36 cellular contexts compared by ENCODE assay signal in genomic region chr17:36221187-36221586, GRCh38. TPM values are rescaled to one million over a fixed set of nuclear protein-coding genes. Genes with fewer than 3 reads are reported as not detected.
"Had no signal": no experiment of that assay in that cellular context is flagged by ENCODE, and none has a peak within 500 bp of the region (broad histone marks: within the 10 kb centered on the region; RNA-seq: fewer than 3 reads in every experiment).

No MANE protein-coding gene starts in this region.

- ATAC-seq: activated CD8-positive, alpha-beta T cell treated with anti-CD3 and anti-CD28 coated beads for 36 hours; activated T-cell treated with anti-CD3 and anti-CD28 coated beads, Interleukin-2, amount 50 U/mL, for 72 hours; activated T-helper 17 cell treated with anti-CD3 and anti-CD28 coated beads, Interleukin-2, amount 50 U/mL, for 72 hours; K562; PC-3; T-cell had no signal

- H3K27ac Mint-ChIP-seq: activated B cell treated with CpG ODN at 0.5 μM for 24 hours; activated CD8-positive, alpha-beta T cell treated with anti-CD3 and anti-CD28 coated beads for 36 hours; activated naive CD4-positive, alpha-beta T cell treated with anti-CD3 and anti-CD28 coated beads, Interleukin-2, amount 50 U/mL, for 24 hours; activated naive CD8-positive, alpha-beta T cell treated with anti-CD3 and anti-CD28 coated beads, Interleukin-2, amount 10 ng/mL, durations not matched to agents 7 days and 5 days; activated T-cell treated with anti-CD3 and anti-CD28 coated beads, Interleukin-2, amount 50 U/mL, for 72 hours; activated T-helper 17 cell treated with anti-CD3 and anti-CD28 coated beads, Interleukin-2, amount 50 U/mL, for 72 hours; T-cell had no signal

- H3K9me2 ChIP-seq: SK-N-SH had no signal

- H3K4me2 ChIP-seq: SK-N-SH had no signal

- H3K4me1 ChIP-seq: ascending aorta, Peyer's patch, SJSA1 had no signal

- H3K27ac ChIP-seq: ascending aorta, cardiac muscle cell, Peyer's patch, SJSA1, VCaP had no signal

- H3K36me3 Mint-ChIP-seq: activated naive CD8-positive, alpha-beta T cell treated with anti-CD3 and anti-CD28 coated beads, Interleukin-2, amount 10 ng/mL, durations not matched to agents 7 days and 5 days; T-cell had no signal

- H3K9ac ChIP-seq: SK-N-SH had no signal

- H3K9me3 ChIP-seq: ascending aorta, Peyer's patch, SJSA1, SK-N-SH had no signal

- H3K27me3 ChIP-seq: ascending aorta, cardiac muscle cell, Peyer's patch had no signal

- H3K4me1 Mint-ChIP-seq: activated B cell treated with CpG ODN at 0.5 μM for 24 hours; activated naive CD4-positive, alpha-beta T cell treated with anti-CD3 and anti-CD28 coated beads, Interleukin-2, amount 50 U/mL, for 24 hours; activated naive CD8-positive, alpha-beta T cell treated with anti-CD3 and anti-CD28 coated beads, Interleukin-2, amount 10 ng/mL, durations not matched to agents 7 days and 5 days; activated T-helper 17 cell treated with anti-CD3 and anti-CD28 coated beads, Interleukin-2, amount 50 U/mL, for 72 hours; T-cell had no signal

- H3K4me3 Mint-ChIP-seq: activated B cell treated with CpG ODN at 0.5 μM for 24 hours; activated CD8-positive, alpha-beta T cell treated with anti-CD3 and anti-CD28 coated beads for 36 hours; activated naive CD4-positive, alpha-beta T cell treated with anti-CD3 and anti-CD28 coated beads, Interleukin-2, amount 50 U/mL, for 24 hours; activated naive CD8-positive, alpha-beta T cell treated with anti-CD3 and anti-CD28 coated beads, Interleukin-2, amount 10 ng/mL, durations not matched to agents 7 days and 5 days; activated T-cell treated with anti-CD3 and anti-CD28 coated beads, Interleukin-2, amount 50 U/mL, for 72 hours; activated T-helper 17 cell treated with anti-CD3 and anti-CD28 coated beads, Interleukin-2, amount 50 U/mL, for 72 hours; central memory CD8-positive, alpha-beta T cell; T-cell had no signal

- H3K27me3 Mint-ChIP-seq: activated B cell treated with CpG ODN at 0.5 μM for 24 hours; central memory CD8-positive, alpha-beta T cell had no signal

- H3K4me3 ChIP-seq: ascending aorta, cardiac muscle cell, K562, Peyer's patch, SJSA1 had no signal

- DNase-seq: activated B cell treated with CpG ODN at 0.5 μM for 24 hours; activated CD4-positive, alpha-beta T cell treated with anti-CD3 and anti-CD28 coated beads for 4 hours; activated CD4-positive, CD25-positive, alpha-beta regulatory T cell treated with anti-CD3 and anti-CD28 coated beads, Interleukin-2, amount 50 U/mL, for 72 hours; activated CD8-positive, alpha-beta T cell treated with anti-CD3 and anti-CD28 coated beads for 36 hours; activated gamma-delta T cell; activated naive CD4-positive, alpha-beta T cell treated with Interleukin-2 at 50 U/mL for 16 hours; activated naive CD8-positive, alpha-beta T cell treated with anti-CD3 and anti-CD28 coated beads, Interleukin-2, amount 10 ng/mL, durations not matched to agents 7 days and 5 days; activated T-cell treated with anti-CD3 and anti-CD28 coated beads, Interleukin-2, amount 50 U/mL, for 1 hour; activated T-cell treated with anti-CD3 and anti-CD28 coated beads, Interleukin-2, amount 50 U/mL, for 72 hours; amygdala; NCI-H1092; NCI-H1436 treated with DMSO at 0.1 percent for 48 hours; NCI-H1694 treated with DMSO at 0.1 percent for 48 hours; NCI-H2029; NCI-H2171; NCI-H510A; NCI-H526; NCI-H748 treated with DMSO at 0.1 percent for 48 hours; NK-92 treated with Interleukin-12 subunit alpha and Interleukin-12 subunit beta, amount 100 ng/mL, for 24 hours; PC-3; Peyer's patch; RPMI8226; SHP77 treated with DMSO at 0.1 percent for 48 hours; SK-N-SH; T-cell; T-helper 2 cell; T-helper 9 cell had no signal

- H3K36me3 ChIP-seq: ascending aorta, cardiac muscle cell, Peyer's patch, SJSA1 had no signal

- H3K9me3 Mint-ChIP-seq: activated B cell treated with CpG ODN at 0.5 μM for 24 hours had no signal

RNA-seq across cellular contexts. Expression of gene CCL4L2, which starts 10.3 kb away (rescaled TPM):
- total RNA-seq: ascending aorta, cardiac muscle cell, MCF 10A, PC-3, SJSA1 had no signal
- polyA plus RNA-seq: SK-N-SH had no signal

RNA-seq across cellular contexts. Expression of gene CCL3L1, which starts 24.6 kb away (rescaled TPM):
- total RNA-seq: ascending aorta, cardiac muscle cell, MCF 10A, PC-3, SJSA1 had no signal
- polyA plus RNA-seq: SK-N-SH had no signal

RNA-seq across cellular contexts. Expression of gene TBC1D3I, which starts 43.2 kb away (rescaled TPM):
- total RNA-seq: ascending aorta, cardiac muscle cell, K562, SJSA1 had no signal
- polyA plus RNA-seq: cardiac muscle cell, K562, SK-N-SH had no signal

RNA-seq across cellular contexts. Expression of gene TBC1D3B, which starts 44.8 kb away (rescaled TPM):
- total RNA-seq: ascending aorta had no signal
- polyA plus RNA-seq: K562 had no signal
